ENCODE assay signal across 10 cellular contexts in genomic region chr4:10099521-10100325, GRCh38. TPM values are rescaled to one million over a fixed set of nuclear protein-coding genes. Genes with fewer than 3 reads are reported as not detected.
DNase-seq lines count a peak whose midpoint lies in the region; ATAC-seq and TF ChIP-seq lines count a peak whose summit lies in the region.
"Had no signal": no experiment of that assay in that cellular context is flagged by ENCODE, and none has a peak within 500 bp of the region (broad histone marks: within the 10 kb centered on the region; RNA-seq: fewer than 3 reads in every experiment).

No MANE protein-coding gene starts in this region.

- H3K27ac Mint-ChIP-seq in activated naive CD8-positive, alpha-beta T cell, result peak overlapping the region; percentile 87

- H3K36me3 ChIP-seq in heart right ventricle (peaks cover 0 to 99% (median 27%) of the 10 kb centered on the region in 9 donors), heart left ventricle (peaks cover 0 to 94% (median 58%) of the 10 kb centered on the region in 9 donors), neutrophil (peaks cover 100% of the 10 kb centered on the region), vagina (peaks cover 0 to 30% of the 10 kb centered on the region in 2 donors)

- peak overlapping the region; percentile 69 for H3K4me3 Mint-ChIP-seq in activated naive CD8-positive, alpha-beta T cell

- H3K9me3 ChIP-seq in heart right ventricle, result no peaks in the 10 kb centered on the region
- H3K9me3 ChIP-seq in heart left ventricle, result no peaks in the 10 kb centered on the region
- no peaks in the 10 kb centered on the region for H3K9me3 ChIP-seq in neutrophil
- no peaks in the 10 kb centered on the region for H3K9me3 ChIP-seq in vagina

- WGBS in heart right ventricle, 2 donors, result 78 to 86% methylated on average over 25 of the region's 25 CpGs
- 73 to 89% (median 81%) methylated on average over 20 to 25 of the region's 25 CpGs for WGBS in heart left ventricle, 4 donors

- intact Hi-C loops in heart right ventricle (cut with DNase I), result no loop called here
- intact Hi-C loops in heart left ventricle (cut with DNase I), result no loop called here
- intact Hi-C loops in vagina (cut with DNase I), result no loop called here

- TF ChIP-seq POLR2A in heart left ventricle (IDR thresholded peaks at IDR 0.05) (no peak), vagina (IDR thresholded peaks at IDR 0.05) (no peak), GM18505 (IDR thresholded peaks at IDR 0.05; ENCODE audit: borderline replicate concordance, extremely low read depth, insufficient read depth, insufficient read length) (no peak)

- H3K27me3 ChIP-seq in heart right ventricle (no peaks in the 10 kb centered on the region), heart left ventricle (no peaks in the 10 kb centered on the region), neutrophil (no peaks in the 10 kb centered on the region), vagina (no peaks in the 10 kb centered on the region)

- ATAC-seq in heart right ventricle (no peak), heart left ventricle (no peak), HG03439 (IDR thresholded peaks at IDR 0.05; ENCODE audit: unreplicated experiment) (no peak), GM18505 (IDR thresholded peaks at IDR 0.05; ENCODE audit: unreplicated experiment) (no peak), GM21423 (IDR thresholded peaks at IDR 0.05; ENCODE audit: unreplicated experiment) (no peak)

- H3K27me3 Mint-ChIP-seq in activated naive CD8-positive, alpha-beta T cell, result no peaks in the 10 kb centered on the region

- H3K4me1 ChIP-seq in heart right ventricle (peaks cover 35 to 98% (median 90%) of the 10 kb centered on the region in 9 donors), heart left ventricle (peaks cover 12 to 98% (median 78%) of the 10 kb centered on the region in 12 donors), neutrophil (ENCODE audit: control insufficient read depth in 1 of 2, insufficient read depth in 1 of 2, low read depth in 1 of 2, low read length in 1 of 2) (peaks cover 8 to 10% of the 10 kb centered on the region in 2 experiments), vagina (peaks cover 97% of the 10 kb centered on the region)

- no peak for TF ChIP-seq CTCF in heart right ventricle (IDR thresholded peaks at IDR 0.05)
- no peak for TF ChIP-seq CTCF in heart left ventricle (IDR thresholded peaks at IDR 0.05)
- TF ChIP-seq CTCF in neutrophil (IDR thresholded peaks at IDR 0.05), result no peak
- TF ChIP-seq CTCF in vagina (IDR thresholded peaks at IDR 0.05), result no peak

- H3K27ac ChIP-seq in heart right ventricle, result peak overlapping the region in 6 of 10 donors; percentile 73 to 82 (median 76)
- peak overlapping the region in 3 of 12 donors; percentile 1 to 92 (median 9) for H3K27ac ChIP-seq in heart left ventricle
- H3K27ac ChIP-seq in neutrophil, result peak overlapping the region; percentile 54
- peak overlapping the region; percentile 89 for H3K27ac ChIP-seq in vagina
- H3K27ac ChIP-seq: epithelial cell of prostate had no signal

- peaks cover 29% of the 10 kb centered on the region for H3K36me3 Mint-ChIP-seq in activated naive CD8-positive, alpha-beta T cell

- DNase-seq in heart right ventricle (no peak), heart left ventricle (no peak), vagina (ENCODE audit: extremely low spot score in 2 of 2) (no peak)
- DNase-seq: NCI-H1092 had no signal

- no peaks in the 10 kb centered on the region for H3K9me3 Mint-ChIP-seq in activated naive CD8-positive, alpha-beta T cell (ENCODE audit: low read depth)

- peaks cover 96% of the 10 kb centered on the region for H3K4me1 Mint-ChIP-seq in activated naive CD8-positive, alpha-beta T cell (ENCODE audit: low read depth)

- H3K4me3 ChIP-seq in heart right ventricle, result no peak overlapping the region
- no peak overlapping the region for H3K4me3 ChIP-seq in heart left ventricle
- no peak overlapping the region for H3K4me3 ChIP-seq in neutrophil (ENCODE audit: low read depth in 1 of 2, low read length in 1 of 2)
- H3K4me3 ChIP-seq in vagina, result no peak overlapping the region

RNA-seq across cellular contexts. Expression of gene WDR1, which starts 16.9 kb away (rescaled TPM):
- total RNA-seq in heart right ventricle (100 to 1,000 TPM; 155 to 302 (median 177) TPM), heart left ventricle (100 to 1,000 TPM; 113 to 299 (median 185) TPM), vagina (159 TPM)
- polyA plus RNA-seq in heart right ventricle (100 to 1,000 TPM in 1 of 2 donors, 10 to 100 TPM in 1; 51.9 to 266 TPM), heart left ventricle (100 to 1,000 TPM in 1 of 2 donors, 10 to 100 TPM in 1; 76.1 to 279 TPM)
